8 cellular contexts compared by ENCODE assay signal in the genomic region with DNA sequence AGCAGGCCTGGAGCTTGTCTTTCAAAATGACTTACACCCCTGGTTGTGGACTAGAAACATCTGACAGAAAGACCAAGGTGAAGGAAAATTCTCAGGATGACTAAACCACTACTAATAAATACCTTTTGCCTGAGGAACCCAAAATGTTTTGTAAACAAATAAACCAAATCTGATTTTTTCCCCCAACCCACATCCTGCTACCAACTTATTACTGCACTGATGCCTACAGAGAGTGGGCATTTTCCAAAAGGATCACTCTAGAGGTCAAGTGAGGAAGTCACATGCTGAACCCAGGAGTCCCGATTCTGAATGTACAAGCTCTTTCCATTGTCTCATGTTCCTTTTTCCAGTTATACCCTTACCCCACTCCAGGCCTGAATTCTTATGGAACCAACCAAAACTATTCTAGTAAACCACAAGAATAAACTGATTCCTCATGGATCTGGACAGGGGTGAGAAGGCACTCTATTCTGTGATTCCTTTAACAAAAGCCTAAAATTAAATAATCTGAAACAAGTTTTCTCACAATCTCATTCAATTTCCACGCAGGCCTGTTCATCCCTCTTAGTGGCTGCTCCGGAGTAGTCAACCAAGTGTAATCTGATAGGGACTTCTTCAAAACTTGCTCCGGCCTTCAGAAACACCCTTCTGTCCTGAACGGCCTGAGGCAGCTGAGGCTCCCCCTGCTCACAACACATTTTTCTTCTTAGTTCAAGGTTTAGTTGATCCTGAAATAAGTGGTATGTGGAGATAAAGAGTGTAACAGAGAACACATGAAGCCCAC. TPM values are rescaled to one million over a fixed set of nuclear protein-coding genes. Genes with fewer than 3 reads are reported as not detected.
DNase-seq lines count a peak whose midpoint lies in the region; ATAC-seq and TF ChIP-seq lines count a peak whose summit lies in the region.

No MANE protein-coding gene starts in this region.

- H3K27me3 Mint-ChIP-seq in naive B cell: no peaks in the 10 kb centered on the region

- H3K4me3 ChIP-seq in KMS-11 (IDR thresholded peaks at IDR 0.05; ENCODE audit: insufficient read depth, low read depth, low read length) (peak overlapping the region; percentile 98), breast epithelium (peak overlapping the region; percentile 68 to 92 (median 80))

- TF ChIP-seq CTCF in KMS-11 (conservative IDR thresholded peaks at IDR 0.05; ENCODE audit: low read depth, low read length) (no peak), breast epithelium (IDR thresholded peaks at IDR 0.05) (no peak)

- H3K4me1 ChIP-seq in KMS-11 (ENCODE audit: low read depth, poor library complexity, severe bottlenecking) (peaks cover 20% of the 10 kb centered on the region), breast epithelium (no peaks in the 10 kb centered on the region)

- no peaks in the 10 kb centered on the region for H3K9me3 Mint-ChIP-seq in naive B cell

- H3K4me1 Mint-ChIP-seq in naive B cell: peaks cover 42 to 55% (median 45%) of the 10 kb centered on the region in 3 donors

- H4K20me1 ChIP-seq in KMS-11 (ENCODE audit: insufficient read depth): no peaks in the 10 kb centered on the region

- H2AFZ ChIP-seq in KMS-11 (ENCODE audit: low read depth): no peak overlapping the region

- H3K79me2 ChIP-seq in KMS-11 (ENCODE audit: insufficient read depth, low read depth): peaks cover 40% of the 10 kb centered on the region

- H3K9me3 ChIP-seq in breast epithelium: no peaks in the 10 kb centered on the region

- H3K4me3 Mint-ChIP-seq in naive B cell: peak overlapping the region; percentile 89 to 99 (median 98)

- H3K27ac ChIP-seq in KMS-11 (no peak overlapping the region), breast epithelium (peak overlapping the region; percentile 89 to 91)

- intact Hi-C loops in breast epithelium (cut with DNase I; ENCODE audit: low total_unique reads): no loop called here

- TF ChIP-seq POLR2A in breast epithelium (IDR thresholded peaks at IDR 0.05): no peak

- ATAC-seq in naive B cell (ENCODE audit: low read depth in 2 of 2) (no peak), HG02884 (IDR thresholded peaks at IDR 0.05; ENCODE audit: unreplicated experiment) (no peak)

- H3K27ac Mint-ChIP-seq in naive B cell: peak overlapping the region; percentile 67 to 99 (median 95)

- DNase-seq in AG20443 (ENCODE audit: low spot score): peak; percentile 21
- no peak for DNase-seq in breast epithelium (ENCODE audit: low spot score in 2 of 2)
- DNase-seq in naive B cell: no peak
- no peak for DNase-seq in dedifferentiated amniotic fluid mesenchymal stem cell (ENCODE audit: extremely low spot score)
- no peak for DNase-seq in NOMO-1 treated with DMSO at 0.1 percent for 48 hours (lab: John Stamatoyannopoulos, UW; ENCODE audit: unreplicated experiment)
- DNase-seq in germinal center (ENCODE audit: low spot score): no peak

- H3K4me2 ChIP-seq in KMS-11: peak overlapping the region; percentile 98

- no peak overlapping the region for H3K9ac ChIP-seq in KMS-11

- peaks cover 8 to 9% of the 10 kb centered on the region in 2 donors for H3K36me3 Mint-ChIP-seq in naive B cell

- no peaks in the 10 kb centered on the region for H3K27me3 ChIP-seq in KMS-11 (ENCODE audit: insufficient read depth, low read depth)
- no peaks in the 10 kb centered on the region for H3K27me3 ChIP-seq in breast epithelium

- H3K36me3 ChIP-seq in KMS-11 (ENCODE audit: insufficient read depth) (peaks cover 7% of the 10 kb centered on the region; the same call in 1 of the 2 replicates), breast epithelium (no peaks in the 10 kb centered on the region)

RNA-seq across cellular contexts. Expression of a gene that starts 1.4 kb away (rescaled TPM):
- total RNA-seq in breast epithelium: 10 to 100 TPM; 59.2 to 91.8 (median 69.8) TPM
- 10 to 100 TPM; 35.0 to 80.3 (median 61.5) TPM for polyA plus RNA-seq in naive B cell (ENCODE audit: low read depth in 6 of 6)

RNA-seq across cellular contexts. Expression of a gene that starts 21.2 kb away (rescaled TPM):
- total RNA-seq in breast epithelium: 10 to 100 TPM; 17.9 to 34.5 (median 25.9) TPM
- 100 to 1,000 TPM; 113 to 139 (median 130) TPM for polyA plus RNA-seq in naive B cell (ENCODE audit: low read depth in 6 of 6)

RNA-seq across cellular contexts. Expression of a gene that starts 43.7 kb away (rescaled TPM):
- 10 to 100 TPM; 20.6 to 31.6 (median 25.9) TPM for total RNA-seq in breast epithelium
- polyA plus RNA-seq in naive B cell (ENCODE audit: low read depth in 6 of 6): 1 to 10 TPM in 4 of 6 donors, under 1 TPM in 2; 0.08 to 2.6 (median 1.6) TPM

RNA-seq across cellular contexts. Expression of a gene that starts 46.7 kb away (rescaled TPM):
- 100 to 1,000 TPM in 2 of 3 donors, 10 to 100 TPM in 1; 63.6 to 148 (median 123) TPM for total RNA-seq in breast epithelium
- under 1 TPM in 2 of 6 donors, not detected in 4; 0.20 to 0.53 TPM for polyA plus RNA-seq in naive B cell (ENCODE audit: low read depth in 6 of 6)
